9 cellular contexts compared by ENCODE assay signal in the genomic region with DNA sequence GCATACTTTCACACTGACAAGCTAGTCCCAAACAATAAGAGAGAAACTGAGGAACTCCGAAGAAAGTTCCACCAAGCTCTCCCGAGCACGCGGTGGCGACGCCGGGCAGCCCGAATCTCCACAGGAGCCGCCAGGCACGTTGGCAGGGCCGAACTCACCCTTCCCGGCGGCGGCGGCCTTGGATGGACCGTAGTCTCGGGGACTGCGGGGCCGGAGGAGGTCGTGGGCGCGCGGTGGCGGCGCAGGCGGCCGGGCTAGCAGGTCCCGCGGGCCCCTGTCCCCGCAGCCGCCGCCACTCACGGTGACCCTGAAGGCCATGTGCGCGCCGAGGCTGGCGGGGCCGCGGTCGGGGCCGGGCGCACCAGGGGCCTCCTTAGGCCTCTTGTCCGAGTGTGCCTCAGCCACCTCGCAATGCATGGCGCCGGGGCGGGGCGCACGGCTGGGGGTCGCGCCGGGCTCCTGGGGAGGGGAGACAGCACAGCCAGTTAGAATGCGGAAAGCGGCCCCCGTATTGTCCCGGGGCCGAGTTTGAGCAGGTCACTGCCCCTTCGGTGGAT. TPM values are rescaled to one million over a fixed set of nuclear protein-coding genes. Genes with fewer than 3 reads are reported as not detected.
DNase-seq lines count a peak whose midpoint lies in the region; ATAC-seq and TF ChIP-seq lines count a peak whose summit lies in the region.
"Had no signal": no experiment of that assay in that cellular context is flagged by ENCODE, and none has a peak within 500 bp of the region (broad histone marks: within the 10 kb centered on the region; RNA-seq: fewer than 3 reads in every experiment).

No MANE protein-coding gene starts in this region.

- no peak overlapping the region for H3K27ac ChIP-seq in HUES6 (ENCODE audit: low read depth, low read length)
- peak overlapping the region in 3 of 4 donors; percentile 8 to 48 (median 43) for H3K27ac ChIP-seq in esophagus squamous epithelium
- no peak overlapping the region for H3K27ac ChIP-seq in naive thymus-derived CD4-positive, alpha-beta T cell (ENCODE audit: low read depth, low read length)
- H3K27ac ChIP-seq in Karpas-422 (ENCODE audit: low read length) = no peak overlapping the region

- peaks cover 32% of the 10 kb centered on the region for H3K4me1 ChIP-seq in HUES6 (ENCODE audit: control insufficient read depth, insufficient read depth, low read length)
- peaks cover 8 to 35% (median 23%) of the 10 kb centered on the region in 3 donors for H3K4me1 ChIP-seq in esophagus squamous epithelium
- H3K4me1 ChIP-seq in naive thymus-derived CD4-positive, alpha-beta T cell (ENCODE audit: control insufficient read depth in 2 of 2, insufficient read depth in 2 of 2, low read length in 2 of 2) = no peaks in the 10 kb centered on the region
- H3K4me1 ChIP-seq in Karpas-422 (ENCODE audit: low read length) = peaks cover 3% of the 10 kb centered on the region; the same call in 1 of the 2 replicates

- CTCF ChIA-PET in AG04449 (lab: Yijun Ruan, JAX) = interaction anchor here (0.8 to 3.7 kb wide), 3 partner anchors 14 to 22 kb away, joined by 3 to 21 read pairs (median 5); no protein-coding TSS in a partner anchor
- CTCF ChIA-PET in naive thymus-derived CD4-positive, alpha-beta T cell (lab: Charles Lee) = no interaction called here

- H3K27ac Mint-ChIP-seq in naive thymus-derived CD4-positive, alpha-beta T cell = no peak overlapping the region

- peaks cover 0 to 8% (median 5%) of the 10 kb centered on the region in 5 donors for H3K36me3 Mint-ChIP-seq in naive thymus-derived CD4-positive, alpha-beta T cell

- no peak overlapping the region for H3K4me2 ChIP-seq in Karpas-422 (ENCODE audit: low read depth, low read length, poor library complexity, severe bottlenecking)

- 16 to 22% methylated on average over 5 to 8 of the region's 58 CpGs for WGBS in esophagus squamous epithelium, 2 donors

- peak overlapping the region; percentile 32 to 74 (median 50) for H3K4me3 Mint-ChIP-seq in naive thymus-derived CD4-positive, alpha-beta T cell

- no peaks in the 10 kb centered on the region for H3K9me2 ChIP-seq in Karpas-422 (replicated peaks; ENCODE audit: insufficient read depth, low read length)

- ATAC-seq in naive thymus-derived CD4-positive, alpha-beta T cell = no peak

- TF ChIP-seq CTCF in AG04449 (IDR thresholded peaks at IDR 0.05; ENCODE audit: insufficient read depth, low read length, missing control alignments) (no peak), esophagus squamous epithelium (IDR thresholded peaks at IDR 0.05) (no peak)

- POLR2A ChIA-PET in AG04449 (lab: Yijun Ruan, JAX) = no interaction called here
- POLR2A ChIA-PET in naive thymus-derived CD4-positive, alpha-beta T cell (lab: Charles Lee) = no interaction called here

- H3K27me3 ChIP-seq in HUES6 (ENCODE audit: control insufficient read depth, insufficient read depth, low read length) (peaks cover 78% of the 10 kb centered on the region), esophagus squamous epithelium (peaks cover 8 to 99% (median 13%) of the 10 kb centered on the region in 4 donors), Karpas-422 (ENCODE audit: low read length) (no peaks in the 10 kb centered on the region)
- H3K27me3 ChIP-seq in naive thymus-derived CD4-positive, alpha-beta T cell (ENCODE audit: control insufficient read depth in 2 of 2, insufficient read depth in 2 of 2, low read length in 2 of 2) = peaks cover 0 to 10% of the 10 kb centered on the region in 2 donors

- H2AFZ ChIP-seq in Karpas-422 (ENCODE audit: low read length) = no peak overlapping the region

- peaks cover 0 to 8% (median 2%) of the 10 kb centered on the region in 11 donors for H3K9me3 Mint-ChIP-seq in naive thymus-derived CD4-positive, alpha-beta T cell

- H3K4me1 Mint-ChIP-seq in naive thymus-derived CD4-positive, alpha-beta T cell = peaks cover 0 to 7% (median 3%) of the 10 kb centered on the region in 7 donors

- intact Hi-C loops in esophagus squamous epithelium (cut with DNase I) = no loop called here
- intact Hi-C loops in naive thymus-derived CD4-positive, alpha-beta T cell (cut with micrococcal nuclease) = no loop called here

- DNase-seq in AG04449 (ENCODE audit: low read depth, low spot score) = no peak
- DNase-seq in esophagus squamous epithelium (lab: John Stamatoyannopoulos, UW) = no peak
- DNase-seq in naive thymus-derived CD4-positive, alpha-beta T cell = peak in 1 of 9 donors; percentile 24
- DNase-seq in HuH-7.5 (ENCODE audit: low spot score) = no peak
- DNase-seq in inferior parietal cortex (ENCODE audit: extremely low spot score) = no peak
- no peak for DNase-seq in NCI-H345 treated with DMSO at 0.1 percent for 48 hours (lab: John Stamatoyannopoulos, UW; ENCODE audit: unreplicated experiment)
- DNase-seq in Karpas-422 = no peak
- DNase-seq: activated effector memory CD4-positive, alpha-beta T cell treated with anti-CD3 and anti-CD28 coated beads, Interleukin-2, amount 50 U/mL, for 16 hours had no signal

- H3K36me3 ChIP-seq in HUES6 (ENCODE audit: control insufficient read depth, insufficient read depth, low read length) (no peaks in the 10 kb centered on the region), esophagus squamous epithelium (no peaks in the 10 kb centered on the region), Karpas-422 (ENCODE audit: insufficient read depth, low read length) (no peaks in the 10 kb centered on the region)
- H3K36me3 ChIP-seq in naive thymus-derived CD4-positive, alpha-beta T cell (ENCODE audit: control insufficient read depth in 2 of 3, insufficient read depth in 3 of 3, low read length in 3 of 3) = no peaks in the 10 kb centered on the region

- H3K4me3 ChIP-seq in AG04449 (ENCODE audit: low read depth, low read length) (peak overlapping the region; percentile 82), HUES6 (ENCODE audit: low read depth, low read length) (peak overlapping the region; percentile 88), esophagus squamous epithelium (peak overlapping the region; percentile 28 to 82 (median 54)), Karpas-422 (ENCODE audit: low read length) (no peak overlapping the region)
- no peak overlapping the region for H3K4me3 ChIP-seq in naive thymus-derived CD4-positive, alpha-beta T cell (ENCODE audit: low read length)

- peaks cover 46 to 72% (median 61%) of the 10 kb centered on the region in 5 donors for H3K27me3 Mint-ChIP-seq in naive thymus-derived CD4-positive, alpha-beta T cell

- H3K9me3 ChIP-seq in HUES6 (ENCODE audit: control insufficient read depth, insufficient read depth, low read depth, low read length) = no peaks in the 10 kb centered on the region
- peaks cover 0 to 4% (median under 1%) of the 10 kb centered on the region in 3 donors for H3K9me3 ChIP-seq in esophagus squamous epithelium
- no peaks in the 10 kb centered on the region for H3K9me3 ChIP-seq in naive thymus-derived CD4-positive, alpha-beta T cell (ENCODE audit: control insufficient read depth in 2 of 3, low read length in 3 of 3)
- H3K9me3 ChIP-seq in Karpas-422 (ENCODE audit: low read length) = no peaks in the 10 kb centered on the region

- H3K9ac ChIP-seq in HUES6 (ENCODE audit: low read length) = peak overlapping the region; percentile 32
- no peak overlapping the region for H3K9ac ChIP-seq in Karpas-422 (ENCODE audit: low read length)

- no peaks in the 10 kb centered on the region for H4K20me1 ChIP-seq in Karpas-422 (ENCODE audit: insufficient read depth, low read depth, low read length)

- TF ChIP-seq POLR2A in esophagus squamous epithelium (IDR thresholded peaks at IDR 0.05) = no peak

- no peaks in the 10 kb centered on the region for H3K79me2 ChIP-seq in Karpas-422 (ENCODE audit: low read length)

RNA-seq across cellular contexts. Expression of a gene that starts 1.2 kb away (rescaled TPM):
- total RNA-seq in esophagus squamous epithelium = under 1 TPM in 1 of 4 donors, not detected in 3; 0.57 TPM
- total RNA-seq in naive thymus-derived CD4-positive, alpha-beta T cell = not detected
- polyA plus RNA-seq in naive thymus-derived CD4-positive, alpha-beta T cell = not detected
- total RNA-seq in Karpas-422 (2014; rRNA removed; shearing (Covaris generic); ENCODE audit: low replicate concordance) = not detected in 2 replicates

Comparison
In these comparisons a context has a peak if more than half of its experiments do, and no peak if none do; other contexts are left out.
1. H3K4me3 ChIP-seq: peak in AG04449 (single experiment), HUES6 (single experiment) and esophagus squamous epithelium (4 of 4); none in naive thymus-derived CD4-positive, alpha-beta T cell (single experiment) and Karpas-422 (single experiment).
2. H3K27ac ChIP-seq: peak in esophagus squamous epithelium (3 of 4); none in HUES6 (single experiment), naive thymus-derived CD4-positive, alpha-beta T cell (single experiment) and Karpas-422 (single experiment).